ENCODE assay signal across 29 cellular contexts in genomic region chr7:27746978-27747377, GRCh38. TPM values are rescaled to one million over a fixed set of nuclear protein-coding genes. Genes with fewer than 3 reads are reported as not detected.
DNase-seq lines count a peak whose midpoint lies in the region; ATAC-seq and TF ChIP-seq lines count a peak whose summit lies in the region.
"Had no signal": no experiment of that assay in that cellular context is flagged by ENCODE, and none has a peak within 500 bp of the region (broad histone marks: within the 10 kb centered on the region; RNA-seq: fewer than 3 reads in every experiment).

No MANE protein-coding gene starts in this region.

- no peaks in the 10 kb centered on the region for H3K27me3 ChIP-seq in mucosa of stomach (ENCODE audit: control insufficient read depth, insufficient read depth, low read length)
- H3K27me3 ChIP-seq: upper lobe of right lung had no signal

- DNase-seq in AG10803 (ENCODE audit: low read depth): peak; percentile 29
- DNase-seq in ELR (ENCODE audit: low read depth): peak; percentile 22
- no peak for DNase-seq in foreskin fibroblast
- no peak for DNase-seq in stimulated activated naive B cell treated with anti-CD40 and anti-IgM and Interleukin-4, amounts not matched to agents 10 μg/mL and 1 μg/mL and 100 μg/mL, for 72 hours
- DNase-seq: activated CD4-positive, alpha-beta T cell treated with anti-CD3 and anti-CD28 coated beads, Interleukin-2, amount 10 ng/mL, durations not matched to agents 24 days and 14 days; activated CD8-positive, alpha-beta memory T cell treated with anti-CD3 and anti-CD28 coated beads, Interleukin-2, amount 10 ng/mL, durations not matched to agents 7 days and 5 days; CD4-positive, CD25-positive, alpha-beta regulatory T cell; dermis blood vessel endothelial cell; EL; islet precursor cell; Kasumi-1; left ventricle myocardium superior; MV-4-11; naive thymus-derived CD8-positive, alpha-beta T cell; NCI-H146; NCI-H446; NCI-H82; OCI-M1; stimulated activated CD4-positive, alpha-beta T cell treated with anti-CD3 and anti-CD28 coated beads, Interleukin-2, amount 100 ng/mL, for 24 hours; T-helper 2 cell; upper lobe of right lung had no signal

- peak overlapping the region; percentile 11 for H3K4me3 Mint-ChIP-seq in activated T-helper 17 cell treated with anti-CD3 and anti-CD28 coated beads, Interleukin-2, amount 50 U/mL, for 72 hours
- H3K4me3 Mint-ChIP-seq in stimulated activated naive B cell treated with anti-CD40 and anti-IgM and Interleukin-4, amounts not matched to agents 10 μg/mL and 1 μg/mL and 100 μg/mL, for 72 hours: no peak overlapping the region
- H3K4me3 Mint-ChIP-seq: activated CD4-positive, alpha-beta T cell treated with anti-CD3 and anti-CD28 coated beads, Interleukin-2, amount 10 ng/mL, durations not matched to agents 24 days and 14 days; activated CD8-positive, alpha-beta memory T cell treated with anti-CD3 and anti-CD28 coated beads, Interleukin-2, amount 10 ng/mL, durations not matched to agents 7 days and 5 days; activated naive CD8-positive, alpha-beta T cell; CD4-positive, CD25-positive, alpha-beta regulatory T cell; mesothelial cell of epicardium had no signal

- H3K4me1 Mint-ChIP-seq in activated T-helper 17 cell treated with anti-CD3 and anti-CD28 coated beads, Interleukin-2, amount 50 U/mL, for 72 hours: peaks cover 42% of the 10 kb centered on the region
- H3K4me1 Mint-ChIP-seq in stimulated activated naive B cell treated with anti-CD40 and anti-IgM and Interleukin-4, amounts not matched to agents 10 μg/mL and 1 μg/mL and 100 μg/mL, for 72 hours: peaks cover 16 to 22% of the 10 kb centered on the region in 2 donors

- H3K4me1 ChIP-seq in mucosa of stomach (ENCODE audit: control insufficient read depth, insufficient read depth, low read length): peaks cover 25% of the 10 kb centered on the region

- no peaks in the 10 kb centered on the region for H3K9me3 Mint-ChIP-seq in activated T-helper 17 cell treated with anti-CD3 and anti-CD28 coated beads, Interleukin-2, amount 50 U/mL, for 72 hours
- no peaks in the 10 kb centered on the region for H3K9me3 Mint-ChIP-seq in stimulated activated naive B cell treated with anti-CD40 and anti-IgM and Interleukin-4, amounts not matched to agents 10 μg/mL and 1 μg/mL and 100 μg/mL, for 72 hours
- H3K9me3 Mint-ChIP-seq: activated CD4-positive, alpha-beta T cell treated with anti-CD3 and anti-CD28 coated beads, Interleukin-2, amount 10 ng/mL, durations not matched to agents 24 days and 14 days; activated T-helper 2 cell treated with anti-CD3 and anti-CD28 coated beads, Interferon-gamma antibody, Interleukin-2, Interleukin-4, amounts not matched to agents 10 μg/mL and 5 μg/mL and 100 μg/mL, durations not matched to agents 14 hours and 24 hours and 36 hours; central memory CD8-positive, alpha-beta T cell; mesothelial cell of epicardium; naive thymus-derived CD8-positive, alpha-beta T cell had no signal

- H3K4me3 ChIP-seq in AG10803 (ENCODE audit: low read length): no peak overlapping the region
- no peak overlapping the region for H3K4me3 ChIP-seq in mucosa of stomach (ENCODE audit: low read length)
- no peak overlapping the region for H3K4me3 ChIP-seq in foreskin fibroblast (ENCODE audit: low read depth in 1 of 2, low read length in 2 of 2)
- H3K4me3 ChIP-seq: skin epidermis, upper lobe of right lung had no signal

- peaks cover 64% of the 10 kb centered on the region for H3K36me3 Mint-ChIP-seq in activated T-helper 17 cell treated with anti-CD3 and anti-CD28 coated beads, Interleukin-2, amount 50 U/mL, for 72 hours (ENCODE audit: low read depth)
- H3K36me3 Mint-ChIP-seq in stimulated activated naive B cell treated with anti-CD40 and anti-IgM and Interleukin-4, amounts not matched to agents 10 μg/mL and 1 μg/mL and 100 μg/mL, for 72 hours: peaks cover 15 to 17% of the 10 kb centered on the region in 2 donors

- H3K9me3 ChIP-seq in mucosa of stomach (ENCODE audit: control insufficient read depth, low read length): no peaks in the 10 kb centered on the region
- H3K9me3 ChIP-seq: upper lobe of right lung had no signal

- no peaks in the 10 kb centered on the region for H3K36me3 ChIP-seq in mucosa of stomach (ENCODE audit: control insufficient read depth, insufficient read depth, low read length)

- peak overlapping the region; percentile 62 for H3K27ac Mint-ChIP-seq in activated T-helper 17 cell treated with anti-CD3 and anti-CD28 coated beads, Interleukin-2, amount 50 U/mL, for 72 hours
- no peak overlapping the region for H3K27ac Mint-ChIP-seq in stimulated activated naive B cell treated with anti-CD40 and anti-IgM and Interleukin-4, amounts not matched to agents 10 μg/mL and 1 μg/mL and 100 μg/mL, for 72 hours
- H3K27ac Mint-ChIP-seq: activated CD4-positive, alpha-beta T cell treated with anti-CD3 and anti-CD28 coated beads, Interleukin-2, amount 10 ng/mL, durations not matched to agents 24 days and 14 days; activated CD8-positive, alpha-beta memory T cell treated with anti-CD3 and anti-CD28 coated beads, Interleukin-2, amount 10 ng/mL, durations not matched to agents 7 days and 5 days; activated naive CD8-positive, alpha-beta T cell; activated T-helper 2 cell treated with anti-CD3 and anti-CD28 coated beads, Interferon-gamma antibody, Interleukin-2, Interleukin-4, amounts not matched to agents 10 μg/mL and 5 μg/mL and 100 μg/mL, durations not matched to agents 14 hours and 24 hours and 36 hours had no signal

- H3K27me3 Mint-ChIP-seq in activated T-helper 17 cell treated with anti-CD3 and anti-CD28 coated beads, Interleukin-2, amount 50 U/mL, for 72 hours: no peaks in the 10 kb centered on the region
- H3K27me3 Mint-ChIP-seq in stimulated activated naive B cell treated with anti-CD40 and anti-IgM and Interleukin-4, amounts not matched to agents 10 μg/mL and 1 μg/mL and 100 μg/mL, for 72 hours: no peaks in the 10 kb centered on the region
- H3K27me3 Mint-ChIP-seq: activated CD4-positive, alpha-beta T cell treated with anti-CD3 and anti-CD28 coated beads, Interleukin-2, amount 10 ng/mL, durations not matched to agents 24 days and 14 days; activated CD8-positive, alpha-beta memory T cell treated with anti-CD3 and anti-CD28 coated beads, Interleukin-2, amount 10 ng/mL, durations not matched to agents 7 days and 5 days; activated naive CD8-positive, alpha-beta T cell; CD4-positive, CD25-positive, alpha-beta regulatory T cell; central memory CD8-positive, alpha-beta T cell; naive thymus-derived CD8-positive, alpha-beta T cell had no signal

- peak overlapping the region; percentile 15 for H3K9ac ChIP-seq in mucosa of stomach (ENCODE audit: low read length)

- peak; percentile 83 for ATAC-seq in activated T-helper 17 cell treated with anti-CD3 and anti-CD28 coated beads, Interleukin-2, amount 50 U/mL, for 72 hours (replicated peaks)
- ATAC-seq in HG03521 (IDR thresholded peaks at IDR 0.05; ENCODE audit: unreplicated experiment): no peak
- no peak for ATAC-seq in stimulated activated naive B cell treated with anti-CD40 and anti-IgM and Interleukin-4, amounts not matched to agents 10 μg/mL and 1 μg/mL and 100 μg/mL, for 72 hours (replicated peaks)
- ATAC-seq: activated CD8-positive, alpha-beta memory T cell treated with anti-CD3 and anti-CD28 coated beads, Interleukin-2, amount 10 ng/mL, durations not matched to agents 7 days and 5 days; naive thymus-derived CD8-positive, alpha-beta T cell; upper lobe of right lung had no signal

- TF ChIP-seq CTCF in AG10803 (conservative IDR thresholded peaks at IDR 0.05; ENCODE audit: low read length): no peak
- TF ChIP-seq CTCF in foreskin fibroblast (IDR thresholded peaks at IDR 0.05; ENCODE audit: low read depth, low read length): no peak

RNA-seq across cellular contexts. Expression of gene TAX1BP1, which starts 7.0 kb away (rescaled TPM):
- total RNA-seq in activated T-helper 17 cell treated with anti-CD3 and anti-CD28 coated beads, Interleukin-2, amount 50 U/mL, for 72 hours: 100 to 1,000 TPM; 100 to 151 TPM

Comparison
In these comparisons a context has a peak if more than half of its experiments do, and no peak if none do; other contexts are left out.
1. DNase-seq: peak in AG10803 (single experiment) and ELR (single experiment); none in foreskin fibroblast (0 of 2) and stimulated activated naive B cell treated with anti-CD40 and anti-IgM and Interleukin-4, amounts not matched to agents 10 μg/mL and 1 μg/mL and 100 μg/mL, for 72 hours (single experiment).